In the genomic region with DNA sequence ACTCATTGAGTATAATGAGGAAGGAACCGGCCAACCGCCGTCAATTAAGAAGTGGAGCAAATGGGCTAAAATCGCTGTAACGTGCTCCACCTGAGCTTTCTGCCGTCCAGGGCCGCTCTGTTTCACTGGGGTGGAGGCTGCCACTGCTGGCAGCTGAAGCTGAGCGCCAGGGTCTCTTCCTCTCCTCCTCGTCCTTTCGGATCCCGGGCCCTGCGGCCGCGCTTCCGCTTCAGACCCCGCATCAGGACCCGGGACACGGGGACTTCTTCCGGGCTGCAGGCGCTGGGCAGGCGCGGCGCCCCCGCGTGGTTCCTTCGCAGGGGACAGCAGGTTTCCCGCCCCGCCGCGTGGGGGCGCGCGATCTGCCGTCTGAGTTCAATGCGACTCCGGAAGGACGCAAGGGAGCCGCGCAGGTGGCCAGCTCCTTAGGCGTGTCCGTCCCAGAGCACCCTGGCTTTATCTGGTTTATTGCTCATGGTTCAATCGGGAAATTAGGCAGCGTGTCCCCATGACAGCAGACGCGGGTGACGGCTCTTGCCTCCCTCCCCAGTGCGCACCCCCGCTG, we compare ENCODE assay signal across 1 cellular context.
TF ChIP-seq lines count a peak whose summit lies in the region.

No MANE protein-coding gene starts in this region.

TF ChIP-seq in SK-N-SH, 30 proteins besides CTCF, POLR2A, EP300 and RAD21 (continued from another document):
- TF ChIP-seq MEF2A (IDR thresholded peaks at IDR 0.05; ENCODE audit: borderline replicate concordance, low read depth) (no peak), RFX5 (IDR thresholded peaks at IDR 0.05; ENCODE audit: low read length) (no peak), SIN3A (IDR thresholded peaks at IDR 0.05; ENCODE audit: borderline replicate concordance, low read depth, low read length) (no peak), RXRA (IDR thresholded peaks at IDR 0.05; ENCODE audit: borderline replicate concordance, low read depth) (no peak), PBX3 (IDR thresholded peaks at IDR 0.05) (no peak), NFIC (IDR thresholded peaks at IDR 0.05; ENCODE audit: borderline replicate concordance) (no peak), EZH2phosphoT487 (IDR thresholded peaks at IDR 0.05; ENCODE audit: borderline replicate concordance, low read depth) (no peak), FOXM1 (IDR thresholded peaks at IDR 0.05; ENCODE audit: low read depth) (no peak), RCOR1 (IDR thresholded peaks at IDR 0.05; ENCODE audit: low read length) (no peak), NRF1 (IDR thresholded peaks at IDR 0.05; ENCODE audit: low read depth, low read length) (no peak), TEAD4 (IDR thresholded peaks at IDR 0.05; ENCODE audit: borderline replicate concordance, insufficient read depth) (no peak), GATA2 (CRISPR knock-in tag; IDR thresholded peaks at IDR 0.05) (no peak)
